Comparison of ENCODE assay signal across 8 cellular contexts in genomic region chr17:51259574-51260236, GRCh38. TPM values are rescaled to one million over a fixed set of nuclear protein-coding genes. Genes with fewer than 3 reads are reported as not detected.
DNase-seq lines count a peak whose midpoint lies in the region; ATAC-seq and TF ChIP-seq lines count a peak whose summit lies in the region.

TSS of gene MBTD1 (minus strand) at chr17:51260049. CDS start at chr17:51225161, 34,888 bp downstream.

- H3K27me3 ChIP-seq in DOHH2 (ENCODE audit: control insufficient read depth, low read length) (no peaks in the 10 kb centered on the region), Loucy (ENCODE audit: insufficient read depth, low read length, poor library complexity, severe bottlenecking) (no peaks in the 10 kb centered on the region)

- H4K20me1 ChIP-seq in DOHH2 (ENCODE audit: control insufficient read depth, insufficient read depth, low read depth, low read length) (peaks cover 37% of the 10 kb centered on the region), Loucy (ENCODE audit: insufficient read depth, low read length, poor library complexity, severe bottlenecking) (peaks cover 80% of the 10 kb centered on the region)

- peaks cover 55% of the 10 kb centered on the region for H3K4me1 Mint-ChIP-seq in nephron

- H3K36me3 ChIP-seq in DOHH2 (ENCODE audit: control insufficient read depth, low read length) (peaks cover 85% of the 10 kb centered on the region), Loucy (ENCODE audit: insufficient read depth, low read length) (no peaks in the 10 kb centered on the region; the same call in none of the 2 replicates)

- H3K4me3 Mint-ChIP-seq in nephron = peak within 1 kb of the TSS; percentile 95 to 98 (median 95)

- TF ChIP-seq CTCF in DOHH2 (IDR thresholded peaks at IDR 0.05; ENCODE audit: low read depth, low read length, poor library complexity, severe bottlenecking) (no peak), Loucy (conservative IDR thresholded peaks at IDR 0.05; ENCODE audit: low read length) (no peak), nephron (IDR thresholded peaks at IDR 0.05; ENCODE audit: unreplicated experiment in 3 of 3) (no peak)

- H3K4me2 ChIP-seq in DOHH2 (ENCODE audit: low read length) (peak within 1 kb of the TSS; percentile 77), Loucy (ENCODE audit: low read depth, low read length, poor library complexity, severe bottlenecking) (peak within 1 kb of the TSS; percentile 94)

- peaks cover 98% of the 10 kb centered on the region for H3K79me2 ChIP-seq in DOHH2 (ENCODE audit: control insufficient read depth, low read length)
- H3K79me2 ChIP-seq in Loucy (ENCODE audit: insufficient read depth, low read length) = peaks cover 91% of the 10 kb centered on the region

- no peaks in the 10 kb centered on the region for H3K9me2 ChIP-seq in DOHH2 (replicated peaks; ENCODE audit: control insufficient read depth, low read length)
- no peaks in the 10 kb centered on the region for H3K9me2 ChIP-seq in Loucy (replicated peaks; ENCODE audit: low read depth, low read length)

- H3K9me3 Mint-ChIP-seq in nephron = no peaks in the 10 kb centered on the region

- H3K36me3 Mint-ChIP-seq in nephron (ENCODE audit: low read depth) = peaks cover 39% of the 10 kb centered on the region

- ATAC-seq in stimulated activated naive CD8-positive, alpha-beta T cell treated with anti-CD3 and anti-CD28 coated beads, Interleukin-15, Interleukin-2, amounts not matched to agents 100 U/mL and 50 U/mL, for 24 hours = peak; percentile 91

- DNase-seq in H4 (ENCODE audit: low spot score) = peak; percentile 97
- DNase-seq in SHP77 (lab: John Stamatoyannopoulos, UW) = peak; percentile 97 to 98
- DNase-seq in activated effector memory CD4-positive, alpha-beta T cell treated with anti-CD3 and anti-CD28 coated beads, Interleukin-2, amount 50 U/mL, for 16 hours = peak; percentile 98
- peak; percentile 94 for DNase-seq in fibroblast of the conjunctiva (ENCODE audit: low read depth)
- peak; percentile 95 for DNase-seq in stimulated activated naive CD8-positive, alpha-beta T cell treated with anti-CD3 and anti-CD28 coated beads, Interleukin-15, Interleukin-2, amounts not matched to agents 100 U/mL and 50 U/mL, for 24 hours

- H3K27ac Mint-ChIP-seq in nephron = peak within 1 kb of the TSS; percentile 100

- no peaks in the 10 kb centered on the region for H3K27me3 Mint-ChIP-seq in nephron (ENCODE audit: low read depth)

- H3K4me1 ChIP-seq in DOHH2 (ENCODE audit: control insufficient read depth, low read length) = peaks cover 43% of the 10 kb centered on the region
- peaks cover 64% of the 10 kb centered on the region for H3K4me1 ChIP-seq in Loucy (ENCODE audit: insufficient read depth, low read length, poor library complexity, severe bottlenecking)

- H3K9ac ChIP-seq in Loucy (ENCODE audit: low read depth, low read length, poor library complexity, severe bottlenecking) = peak within 1 kb of the TSS; percentile 90

- H3K27ac ChIP-seq in DOHH2 (ENCODE audit: low read depth, low read length) = peak within 1 kb of the TSS; percentile 88

- H2AFZ ChIP-seq in Loucy (ENCODE audit: low read length) = peak within 1 kb of the TSS; percentile 98

- peak within 1 kb of the TSS; percentile 89 for H3K4me3 ChIP-seq in DOHH2 (ENCODE audit: low read length)
- H3K4me3 ChIP-seq in Loucy (ENCODE audit: low read length, poor library complexity, severe bottlenecking) = peak within 1 kb of the TSS; percentile 95

- H3F3A ChIP-seq in DOHH2 (ENCODE audit: control insufficient read depth, insufficient read depth) = peaks cover 4% of the 10 kb centered on the region; the same call in 1 of the 2 replicates
- no peaks in the 10 kb centered on the region for H3F3A ChIP-seq in Loucy (ENCODE audit: low read depth)

- H3K9me3 ChIP-seq in DOHH2 (ENCODE audit: control insufficient read depth, insufficient read depth, low read length) = no peaks in the 10 kb centered on the region
- no peaks in the 10 kb centered on the region for H3K9me3 ChIP-seq in Loucy (ENCODE audit: insufficient read depth, low read depth, low read length)

RNA-seq across cellular contexts. Expression of gene MBTD1, which starts in this region (rescaled TPM):
- total RNA-seq in H4 (2014; rRNA removed; shearing (Covaris generic)) = 2.9 and 5.1 TPM in 2 replicates

Comparison
In these comparisons a context has a peak if more than half of its experiments do, and no peak if none do; other contexts are left out.
1. Peak in every context shown above with its lines: DNase-seq, ATAC-seq, H3K4me3 ChIP-seq and H3K27ac ChIP-seq.